Comparison of ENCODE assay signal across 9 cellular contexts in genomic region chr17:75588546-75589016, GRCh38. TPM values are rescaled to one million over a fixed set of nuclear protein-coding genes. Genes with fewer than 3 reads are reported as not detected.
DNase-seq lines count a peak whose midpoint lies in the region; ATAC-seq and TF ChIP-seq lines count a peak whose summit lies in the region.
"Had no signal": no experiment of that assay in that cellular context is flagged by ENCODE, and none has a peak within 500 bp of the region (broad histone marks: within the 10 kb centered on the region; RNA-seq: fewer than 3 reads in every experiment).

No MANE protein-coding gene starts in this region.

- H3K4me3 ChIP-seq in left ventricle myocardium inferior: peak overlapping the region; percentile 77

- CTCF ChIA-PET in activated CD8-positive, alpha-beta T cell treated with anti-CD3 and anti-CD28 coated beads for 36 hours (lab: Charles Lee): interaction anchor here (0.8 to 3.4 kb wide), 11 partner anchors 12 to 174 kb away, joined by 3 to 17 read pairs (median 4); partner anchors contain the start of genes SMIM5, TMEM94 and TSEN54

- H3K4me1 ChIP-seq in left ventricle myocardium inferior: peaks cover 35% of the 10 kb centered on the region

- H3K9me3 ChIP-seq in left ventricle myocardium inferior (replicated peaks): no peaks in the 10 kb centered on the region

- no peaks in the 10 kb centered on the region for H3K36me3 Mint-ChIP-seq in activated CD8-positive, alpha-beta T cell treated with anti-CD3 and anti-CD28 coated beads for 36 hours (ENCODE audit: low read depth)

- no peaks in the 10 kb centered on the region for H3K9me3 Mint-ChIP-seq in activated CD8-positive, alpha-beta T cell treated with anti-CD3 and anti-CD28 coated beads for 36 hours

- intact Hi-C loops in activated CD8-positive, alpha-beta T cell treated with anti-CD3 and anti-CD28 coated beads for 36 hours (cut with micrococcal nuclease): loop anchor here (10.0 kb wide), 1 partner anchor 64 kb away; the partner anchor contains the start of gene LLGL2
- intact Hi-C loops in left ventricle myocardium inferior (cut with micrococcal nuclease) (loop anchor here (10.0 kb wide), 1 partner anchor 164 kb away; no protein-coding TSS in a partner anchor), sciatic nerve (cut with DNase I) (loop anchor here (2.0 kb wide), 1 partner anchor 72 kb away; the partner anchor contains the start of gene TSEN54)

- no peaks in the 10 kb centered on the region for H3K27me3 Mint-ChIP-seq in activated CD8-positive, alpha-beta T cell treated with anti-CD3 and anti-CD28 coated beads for 36 hours

- H3K36me3 ChIP-seq in left ventricle myocardium inferior: no peaks in the 10 kb centered on the region

- H3K4me3 Mint-ChIP-seq in activated CD8-positive, alpha-beta T cell treated with anti-CD3 and anti-CD28 coated beads for 36 hours: peak overlapping the region; percentile 67

- H3K27ac ChIP-seq in left ventricle myocardium inferior (replicated peaks): peak overlapping the region; percentile 95

- POLR2A ChIA-PET in activated CD8-positive, alpha-beta T cell treated with anti-CD3 and anti-CD28 coated beads for 36 hours (lab: Charles Lee): interaction anchor here (0.6 to 2.2 kb wide), 5 partner anchors 16 to 185 kb away, joined by 3 to 12 read pairs (median 3); partner anchors contain the start of genes GALK1 and TSEN54

- H3K4me1 Mint-ChIP-seq in activated CD8-positive, alpha-beta T cell treated with anti-CD3 and anti-CD28 coated beads for 36 hours (ENCODE audit: low read depth): peaks cover 4% of the 10 kb centered on the region

- H3K27ac Mint-ChIP-seq in activated CD8-positive, alpha-beta T cell treated with anti-CD3 and anti-CD28 coated beads for 36 hours: peak overlapping the region; percentile 70

- DNase-seq in DMS53 (lab: John Stamatoyannopoulos, UW) (peak; percentile 82), left ventricle myocardium inferior (no peak), sciatic nerve (ENCODE audit: low spot score) (peak; percentile 72), RPMI8226 (no peak), NCI-H82 (lab: John Stamatoyannopoulos, UW) (no peak), ureter (ENCODE audit: low spot score) (no peak)
- no peak for DNase-seq in activated CD8-positive, alpha-beta T cell treated with anti-CD3 and anti-CD28 coated beads for 36 hours

- no peaks in the 10 kb centered on the region for H3K27me3 ChIP-seq in left ventricle myocardium inferior (ENCODE audit: low read depth)

- ATAC-seq in HG02610 (IDR thresholded peaks at IDR 0.05; ENCODE audit: unreplicated experiment): peak; percentile 11
- ATAC-seq in activated CD8-positive, alpha-beta T cell treated with anti-CD3 and anti-CD28 coated beads for 36 hours: peak; percentile 17
- no peak for ATAC-seq in sciatic nerve

- TF ChIP-seq CTCF in activated CD8-positive, alpha-beta T cell treated with anti-CD3 and anti-CD28 coated beads for 36 hours (IDR thresholded peaks at IDR 0.05): no peak
- no peak for TF ChIP-seq CTCF in left ventricle myocardium inferior (IDR thresholded peaks at IDR 0.05; ENCODE audit: borderline replicate concordance)

RNA-seq across cellular contexts. Expression of gene MYO15B, which starts 1.0 kb away (rescaled TPM):
- 10 to 100 TPM; 24.9 to 28.7 TPM for total RNA-seq in activated CD8-positive, alpha-beta T cell treated with anti-CD3 and anti-CD28 coated beads for 36 hours
- total RNA-seq in left ventricle myocardium inferior: 43.0 TPM
- total RNA-seq in sciatic nerve: 336 TPM
- 267 TPM for total RNA-seq in ureter

RNA-seq across cellular contexts. Expression of gene SMIM5, which starts 44.7 kb away (rescaled TPM):
- total RNA-seq in activated CD8-positive, alpha-beta T cell treated with anti-CD3 and anti-CD28 coated beads for 36 hours: under 1 TPM; 0.07 to 0.25 TPM
- total RNA-seq in left ventricle myocardium inferior (14.0 TPM), sciatic nerve (12.5 TPM), ureter (9.5 TPM)
- total RNA-seq: HT1080 had no signal

Comparison
In these comparisons a context has a peak if more than half of its experiments do, and no peak if none do; other contexts are left out.
1. DNase-seq: peak in DMS53 (single experiment) and sciatic nerve (single experiment); none in activated CD8-positive, alpha-beta T cell treated with anti-CD3 and anti-CD28 coated beads for 36 hours (single experiment), left ventricle myocardium inferior (single experiment), RPMI8226 (single experiment), NCI-H82 (single experiment) and ureter (single experiment).